In the genomic region with DNA sequence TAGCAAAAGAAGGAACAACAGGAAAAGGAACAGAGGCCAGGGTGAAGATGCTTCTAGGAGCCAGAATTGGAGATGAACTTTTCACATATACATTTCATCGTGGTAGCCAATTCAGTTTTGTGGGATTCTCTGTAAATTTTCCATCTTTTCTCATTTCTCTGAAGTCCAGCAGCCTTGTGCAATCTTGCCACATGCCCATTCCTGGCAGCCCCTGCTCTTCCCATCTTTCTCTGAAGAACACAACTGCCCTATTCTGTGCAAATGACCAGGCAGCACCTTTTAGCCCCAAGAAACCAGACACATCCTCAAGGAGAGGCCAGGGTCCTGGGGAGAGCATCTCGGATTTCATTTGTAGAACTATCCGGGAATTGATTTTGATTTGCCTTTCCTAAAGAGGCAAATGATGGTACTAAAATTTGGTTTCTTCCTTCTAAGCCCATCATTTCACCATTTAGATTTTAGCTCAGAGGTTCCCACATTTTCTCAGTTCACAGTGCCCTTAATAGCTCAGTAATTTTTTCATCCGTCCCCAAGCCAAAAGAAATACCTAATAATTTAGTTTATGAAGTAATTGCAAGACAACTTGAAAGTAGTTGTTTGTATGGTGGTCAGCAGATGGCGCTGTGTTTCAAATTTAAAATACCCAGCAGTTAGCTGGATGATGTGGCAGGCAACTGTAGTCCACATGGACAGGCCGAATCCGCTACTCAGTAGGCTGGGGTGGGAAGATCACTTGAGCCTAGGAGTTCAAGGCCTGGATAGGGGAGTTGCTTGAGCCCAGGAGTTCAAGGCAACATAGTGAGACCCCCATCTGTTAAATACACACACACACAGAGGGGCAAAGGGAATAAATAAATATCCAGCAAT, we compare ENCODE assay signal across 8 cellular contexts.
DNase-seq lines count a peak whose midpoint lies in the region; ATAC-seq, FAIRE-seq and TF ChIP-seq lines count a peak whose summit lies in the region.

No MANE protein-coding gene starts in this region.

- H3K36me3 ChIP-seq in OCI-LY7 (ENCODE audit: insufficient read depth, low read length) (peaks cover 81% of the 10 kb centered on the region), neutrophil (peaks cover 83% of the 10 kb centered on the region), tibial nerve (peaks cover 0 to 90% (median 6%) of the 10 kb centered on the region in 3 donors)

- FAIRE-seq in G401.6 (lab: Jason Lieb, UNC) = peak; percentile 85

- no peaks in the 10 kb centered on the region for H3K4me1 Mint-ChIP-seq in activated T-cell treated with anti-CD3 and anti-CD28 coated beads, Interleukin-2, amount 50 U/mL, for 72 hours (ENCODE audit: low read depth)

- TF ChIP-seq CTCF in OCI-LY7 (conservative IDR thresholded peaks at IDR 0.05; ENCODE audit: low read length) (peak; percentile 91), fibroblast of the aortic adventitia (IDR thresholded peaks at IDR 0.05; ENCODE audit: insufficient read depth, low read length) (peak; percentile 38), neutrophil (IDR thresholded peaks at IDR 0.05) (peak; percentile 48), tibial nerve (IDR thresholded peaks at IDR 0.05) (peak; percentile 44 to 77 (median 61))

- no peaks in the 10 kb centered on the region for H3K79me2 ChIP-seq in OCI-LY7 (ENCODE audit: insufficient read depth, low read depth, low read length)

- POLR2A ChIA-PET in OCI-LY7 (lab: Charles Lee) = interaction anchor here (0.6 to 1.2 kb wide), 4 partner anchors 12 to 125 kb away, joined by 3 to 7 read pairs (median 3); no protein-coding TSS in a partner anchor

- H3K4me3 ChIP-seq in OCI-LY7 (ENCODE audit: low read depth, low read length, poor library complexity, severe bottlenecking) (no peak overlapping the region), fibroblast of the aortic adventitia (ENCODE audit: low read depth, low read length) (no peak overlapping the region), neutrophil (ENCODE audit: low read depth in 1 of 2, low read length in 1 of 2) (no peak overlapping the region), tibial nerve (no peak overlapping the region)

- no peaks in the 10 kb centered on the region; the same call in 1 of the 2 replicates for H4K20me1 ChIP-seq in OCI-LY7 (ENCODE audit: insufficient read depth, low read length)

- CTCF ChIA-PET in OCI-LY7 (lab: Charles Lee; ENCODE audit: unreplicated experiment) = interaction anchor here (1.0 to 1.2 kb wide), 2 partner anchors 106 to 125 kb away, joined by 4 read pairs; no protein-coding TSS in a partner anchor

- BruUV-seq in OCI-LY7 (replicated peaks; lab: Mats Ljungman, UMichigan) = no TSS peak

- H3K9me2 ChIP-seq in OCI-LY7 (ENCODE audit: insufficient read depth, low read length) = no peaks in the 10 kb centered on the region

- no peaks in the 10 kb centered on the region for H3K4me1 ChIP-seq in OCI-LY7 (ENCODE audit: insufficient read depth, low read length, poor library complexity, severe bottlenecking)
- H3K4me1 ChIP-seq in neutrophil (ENCODE audit: control insufficient read depth in 1 of 2, insufficient read depth in 1 of 2, low read depth in 1 of 2, low read length in 1 of 2) = no peaks in the 10 kb centered on the region
- H3K4me1 ChIP-seq in tibial nerve = no peaks in the 10 kb centered on the region

- no peak overlapping the region for H3K27ac ChIP-seq in OCI-LY7 (ENCODE audit: low read depth, low read length, poor library complexity, severe bottlenecking)
- no peak overlapping the region for H3K27ac ChIP-seq in neutrophil
- peak overlapping the region in 1 of 4 donors; percentile 20 for H3K27ac ChIP-seq in tibial nerve

- intact Hi-C loops in OCI-LY7 (cut with micrococcal nuclease; ENCODE audit: unreplicated experiment) = loop anchor here (1.0 to 10.0 kb wide), 2 partner anchors 106 to 181 kb away; no protein-coding TSS in a partner anchor

- H3K27me3 Mint-ChIP-seq in activated T-cell treated with anti-CD3 and anti-CD28 coated beads, Interleukin-2, amount 50 U/mL, for 72 hours (ENCODE audit: low read depth) = no peaks in the 10 kb centered on the region

- H3K9me3 ChIP-seq in OCI-LY7 (ENCODE audit: low read length) (no peaks in the 10 kb centered on the region), neutrophil (no peaks in the 10 kb centered on the region), tibial nerve (no peaks in the 10 kb centered on the region)

- H3K4me3 Mint-ChIP-seq in activated T-cell treated with anti-CD3 and anti-CD28 coated beads, Interleukin-2, amount 50 U/mL, for 72 hours = no peak overlapping the region

- H3K9me3 Mint-ChIP-seq in activated T-cell treated with anti-CD3 and anti-CD28 coated beads, Interleukin-2, amount 50 U/mL, for 72 hours = no peaks in the 10 kb centered on the region

- H3K27me3 ChIP-seq in neutrophil (no peaks in the 10 kb centered on the region), tibial nerve (no peaks in the 10 kb centered on the region)

- H3K27ac Mint-ChIP-seq in activated T-cell treated with anti-CD3 and anti-CD28 coated beads, Interleukin-2, amount 50 U/mL, for 72 hours = peak overlapping the region; percentile 81

- no peak overlapping the region for H3K4me2 ChIP-seq in OCI-LY7 (ENCODE audit: low read length)

- WGBS in tibial nerve, 2 donors = 54 to 57% methylated on average over 7 of the region's 7 CpGs

- TF ChIP-seq EP300 in tibial nerve (IDR thresholded peaks at IDR 0.05) = no peak

- no peak overlapping the region for H2AFZ ChIP-seq in OCI-LY7 (ENCODE audit: low read length)

- DNase-seq in HT-29 (ENCODE audit: low spot score) = peak; percentile 81
- DNase-seq in OCI-LY7 (ENCODE audit: low spot score) = peak; percentile 75
- peak; percentile 42 to 54 for DNase-seq in activated T-cell treated with anti-CD3 and anti-CD28 coated beads, Interleukin-2, amount 50 U/mL, for 72 hours
- peak; percentile 95 for DNase-seq in fibroblast of the aortic adventitia (ENCODE audit: low read depth)
- peak; percentile 36 to 82 for DNase-seq in tibial nerve (ENCODE audit: low spot score in 2 of 2)

- H3K36me3 Mint-ChIP-seq in activated T-cell treated with anti-CD3 and anti-CD28 coated beads, Interleukin-2, amount 50 U/mL, for 72 hours (ENCODE audit: insufficient read depth in 2 of 2) = peaks cover 2 to 6% of the 10 kb centered on the region in 2 donors

- ATAC-seq in activated T-cell treated with anti-CD3 and anti-CD28 coated beads, Interleukin-2, amount 50 U/mL, for 72 hours (replicated peaks in 1 of 2) = peak; percentile 55 to 67
- ATAC-seq in GM19397 (IDR thresholded peaks at IDR 0.05; ENCODE audit: unreplicated experiment) = no peak

- TF ChIP-seq POLR2A in tibial nerve (IDR thresholded peaks at IDR 0.05) = no peak

Comparison
In these comparisons a context has a peak if more than half of its experiments do, and no peak if none do; other contexts are left out.
1. CTCF ChIP-seq: peak in every context shown above with its lines; median percentile 91 in OCI-LY7; 61 in tibial nerve; 48 in neutrophil; 38 in fibroblast of the aortic adventitia.